In genomic region chr14:102159841-102160240, GRCh38 we compare ENCODE assay signal across 23 cellular contexts.
"Had no signal": no experiment of that assay in that cellular context is flagged by ENCODE, and none has a peak within 500 bp of the region (broad histone marks: within the 10 kb centered on the region; RNA-seq: fewer than 3 reads in every experiment).

No MANE protein-coding gene starts in this region.

- H3K9me3 Mint-ChIP-seq: activated CD8-positive, alpha-beta T cell treated with anti-CD3 and anti-CD28 coated beads for 36 hours; activated T-cell treated with anti-CD3 and anti-CD28 coated beads, Interleukin-2, amount 50 U/mL, for 72 hours; central memory CD8-positive, alpha-beta T cell; mesothelial cell of epicardium; naive B cell; T-helper 1 cell treated with Interleukin-12 subunit alpha and Interleukin-12 subunit beta and Interleukin-4 antibody, amounts not matched to agents 30 μg/mL and 1 μg/mL, for 36 hours; WTC11 had no signal

- H3K9me3 ChIP-seq: pancreas, spleen, transverse colon had no signal

- H3K27me3 ChIP-seq: pancreas, spleen, transverse colon had no signal

- H3K27me3 Mint-ChIP-seq: activated CD8-positive, alpha-beta T cell treated with anti-CD3 and anti-CD28 coated beads for 36 hours; activated naive CD8-positive, alpha-beta T cell; central memory CD8-positive, alpha-beta T cell; dendritic cell treated with granulocyte-macrophage colony-stimulating factor and Interleukin-4, amounts not matched to agents 40 ng/mL and 50 ng/mL, for 4 days; naive B cell had no signal

- H3K36me3 ChIP-seq: pancreas, transverse colon had no signal

- H3K27ac ChIP-seq: pancreas, spleen, transverse colon had no signal

- H3K27ac Mint-ChIP-seq: activated CD8-positive, alpha-beta T cell treated with anti-CD3 and anti-CD28 coated beads for 36 hours; activated naive CD8-positive, alpha-beta T cell; activated T-cell treated with anti-CD3 and anti-CD28 coated beads, Interleukin-2, amount 50 U/mL, for 72 hours; dendritic cell treated with granulocyte-macrophage colony-stimulating factor and Interleukin-4, amounts not matched to agents 40 ng/mL and 50 ng/mL, for 4 days; mesothelial cell of epicardium; T-helper 1 cell treated with Interleukin-12 subunit alpha and Interleukin-12 subunit beta and Interleukin-4 antibody, amounts not matched to agents 30 μg/mL and 1 μg/mL, for 36 hours; WTC11 had no signal

- ATAC-seq: activated CD8-positive, alpha-beta T cell treated with anti-CD3 and anti-CD28 coated beads for 36 hours; activated T-cell treated with anti-CD3 and anti-CD28 coated beads, Interleukin-2, amount 50 U/mL, for 72 hours; left colon; pancreas; right cardiac atrium; WTC11 had no signal

- H3K36me3 Mint-ChIP-seq: mesothelial cell of epicardium, WTC11 had no signal

- DNase-seq: activated CD4-positive, alpha-beta T cell treated with anti-CD3 and anti-CD28 coated beads, Interleukin-2, amount 50 U/mL, for 1 hour; activated CD8-positive, alpha-beta T cell treated with anti-CD3 and anti-CD28 coated beads for 36 hours; activated effector memory CD4-positive, alpha-beta T cell treated with Interleukin-2 at 50 U/mL for 16 hours; activated naive CD4-positive, alpha-beta T cell treated with Interleukin-2 at 50 U/mL for 16 hours; activated T-cell treated with anti-CD3 and anti-CD28 coated beads, Interleukin-2, amount 50 U/mL, for 72 hours; anterior cingulate cortex; effector CD4-positive, alpha-beta T cell; glutamatergic neuron; left colon; naive B cell; pancreas; right cardiac atrium; spleen; stimulated activated naive CD4-positive, alpha-beta T cell; SW 1271; T1000; transverse colon had no signal

- H3K4me3 ChIP-seq: pancreas, spleen, transverse colon had no signal

- H3K4me3 Mint-ChIP-seq: activated CD8-positive, alpha-beta T cell treated with anti-CD3 and anti-CD28 coated beads for 36 hours; activated naive CD8-positive, alpha-beta T cell; activated T-cell treated with anti-CD3 and anti-CD28 coated beads, Interleukin-2, amount 50 U/mL, for 72 hours; central memory CD8-positive, alpha-beta T cell; dendritic cell treated with granulocyte-macrophage colony-stimulating factor and Interleukin-4, amounts not matched to agents 40 ng/mL and 50 ng/mL, for 4 days; mesothelial cell of epicardium; T-helper 1 cell treated with Interleukin-12 subunit alpha and Interleukin-12 subunit beta and Interleukin-4 antibody, amounts not matched to agents 30 μg/mL and 1 μg/mL, for 36 hours; WTC11 had no signal
